Comparison of ENCODE assay signal across 8 cellular contexts in genomic region chrX:12977761-12978204, GRCh38. TPM values are rescaled to one million over a fixed set of nuclear protein-coding genes. Genes with fewer than 3 reads are reported as not detected.
A peak's percentile ranks its signal among the peaks of the same experiment; 100 is the strongest.
DNase-seq lines count a peak whose midpoint lies in the region; ATAC-seq, FAIRE-seq and TF ChIP-seq lines count a peak whose summit lies in the region.

No MANE protein-coding gene starts in this region.

- no peaks in the 10 kb centered on the region for H3K79me2 ChIP-seq in parathyroid adenoma

- H3K27ac ChIP-seq in A549 (peak overlapping the region; percentile 97 to 99), colonic mucosa (peak overlapping the region; percentile 92), parathyroid adenoma (no peak overlapping the region)

- H3K36me3 Mint-ChIP-seq in IgD-negative memory B cell = peaks cover 13% of the 10 kb centered on the region

- H3K9me3 ChIP-seq in A549 (no peaks in the 10 kb centered on the region), colonic mucosa (no peaks in the 10 kb centered on the region), parathyroid adenoma (ENCODE audit: control insufficient read depth, low read length) (no peaks in the 10 kb centered on the region)

- peak overlapping the region; percentile 97 to 98 (median 98) for H3K4me3 Mint-ChIP-seq in IgD-negative memory B cell

- DNase-seq in A549 (ENCODE audit: low read depth in 1 of 2, low spot score in 1 of 2) = no peak
- DNase-seq in colonic mucosa = no peak
- no peak for DNase-seq in HEK293T (ENCODE audit: extremely low spot score)
- no peak for DNase-seq in activated CD4-positive, alpha-beta T cell treated with anti-CD3 and anti-CD28 coated beads for 48 hours
- no peak for DNase-seq in NCI-H1092 (lab: John Stamatoyannopoulos, UW)

- TF ChIP-seq EP300 in A549 (IDR thresholded peaks at IDR 0.05) = no peak

- peaks cover 0 to 6% (median 0%) of the 10 kb centered on the region in 3 donors for H3K9me3 Mint-ChIP-seq in IgD-negative memory B cell

- CTCF ChIA-PET in A549 (lab: Yijun Ruan, JAX) (interaction anchor here (1.2 to 4.1 kb wide), 4 partner anchors 27 to 510 kb away, joined by 4 to 14 read pairs (median 10); no protein-coding TSS in a partner anchor), HEK293T (lab: Yijun Ruan, JAX) (no interaction called here)

- H3K4me1 ChIP-seq in A549 = peaks cover 30% of the 10 kb centered on the region
- H3K4me1 ChIP-seq in colonic mucosa = no peaks in the 10 kb centered on the region
- H3K4me1 ChIP-seq in parathyroid adenoma = no peaks in the 10 kb centered on the region

- no peak for TF ChIP-seq POLR2A in A549 (IDR thresholded peaks at IDR 0.05; ENCODE audit: low read length)

- no peaks in the 10 kb centered on the region for H3K27me3 ChIP-seq in colonic mucosa
- H3K27me3 ChIP-seq in parathyroid adenoma (ENCODE audit: control insufficient read depth, insufficient read depth, low read length) = no peaks in the 10 kb centered on the region

- ATAC-seq in A549 (no peak), GM19395 (IDR thresholded peaks at IDR 0.05; ENCODE audit: unreplicated experiment) (peak; percentile 4)

- H3K4me2 ChIP-seq in A549 = peak overlapping the region; percentile 91
- H3K4me2 ChIP-seq in parathyroid adenoma (ENCODE audit: low read length) = no peak overlapping the region

- FAIRE-seq in A549 (lab: Jason Lieb, UNC) = no peak

- TF ChIP-seq RAD21 in A549 (conservative IDR thresholded peaks at IDR 0.05 in 1 of 2, IDR thresholded peaks at IDR 0.05 in 1 of 2) = no peak

- H3K4me3 ChIP-seq in A549 (peak overlapping the region; percentile 94), colonic mucosa (peak overlapping the region; percentile 61), parathyroid adenoma (ENCODE audit: low read depth, low read length) (peak overlapping the region; percentile 11)

- peak overlapping the region; percentile 96 to 98 (median 97) for H3K27ac Mint-ChIP-seq in IgD-negative memory B cell

- H3K27me3 Mint-ChIP-seq in IgD-negative memory B cell = peaks cover 16% of the 10 kb centered on the region

- peaks cover 29 to 57% (median 42%) of the 10 kb centered on the region in 3 donors for H3K4me1 Mint-ChIP-seq in IgD-negative memory B cell

- POLR2A ChIA-PET in A549 (lab: Yijun Ruan, JAX) = interaction anchor here (0.8 to 2.3 kb wide), 16 partner anchors 9 to 512 kb away, joined by 3 to 39 read pairs (median 4); no protein-coding TSS in a partner anchor
- POLR2A ChIA-PET in HEK293T (lab: Yijun Ruan, JAX) = interaction anchor here (0.6 kb wide), 1 partner anchor 510 kb away, joined by 3 read pairs; no protein-coding TSS in a partner anchor

- TF ChIP-seq CTCF in A549 (IDR thresholded peaks at IDR 0.05) (no peak), colonic mucosa (IDR thresholded peaks at IDR 0.05) (no peak), parathyroid adenoma (IDR thresholded peaks at IDR 0.05) (no peak)

- no peak overlapping the region for H2AFZ ChIP-seq in parathyroid adenoma

- H3K9ac ChIP-seq in colonic mucosa (ENCODE audit: low read depth in 2 of 2, low read length in 2 of 2) (peak overlapping the region in 1 of 2 donors; percentile 77), parathyroid adenoma (no peak overlapping the region)

- 2% methylated on average over 9 of the region's 9 CpGs for WGBS in A549 (ENCODE audit: missing lambda C conversion rate)

- intact Hi-C loops in colonic mucosa (cut with DNase I) = loop anchor here (10.0 kb wide), 1 partner anchor 107 kb away; no protein-coding TSS in a partner anchor

- no peaks in the 10 kb centered on the region for H3K36me3 ChIP-seq in colonic mucosa
- no peaks in the 10 kb centered on the region for H3K36me3 ChIP-seq in parathyroid adenoma (ENCODE audit: control insufficient read depth, insufficient read depth, low read length)

TF ChIP-seq in A549, 52 proteins besides CTCF, POLR2A, EP300 and RAD21 (continues in another document):
- no peak for TF ChIP-seq HOXB5 (CRISPR knock-in tag; IDR thresholded peaks at IDR 0.05)
- no peak for TF ChIP-seq ATOH8 (CRISPR knock-in tag; IDR thresholded peaks at IDR 0.05; ENCODE audit: low read depth)
- no peak for TF ChIP-seq KDM1A (IDR thresholded peaks at IDR 0.05; ENCODE audit: low read depth)
- TF ChIP-seq PHF8 (IDR thresholded peaks at IDR 0.05; ENCODE audit: borderline replicate concordance, low read depth) = no peak
- TF ChIP-seq CHD2 (IDR thresholded peaks at IDR 0.05; ENCODE audit: low read length, partially characterized antibody) = no peak
- TF ChIP-seq BHLHE40 (IDR thresholded peaks at IDR 0.05; ENCODE audit: low read depth, low read length) = no peak
- no peak for TF ChIP-seq JUNB (IDR thresholded peaks at IDR 0.05)
- no peak for TF ChIP-seq TFCP2L1 (CRISPR knock-in tag; IDR thresholded peaks at IDR 0.05)
- TF ChIP-seq CHD4 (IDR thresholded peaks at IDR 0.05; ENCODE audit: borderline replicate concordance) = no peak
- TF ChIP-seq ZNF302 (CRISPR knock-in tag; IDR thresholded peaks at IDR 0.05) = no peak
- TF ChIP-seq, protein P1, sequence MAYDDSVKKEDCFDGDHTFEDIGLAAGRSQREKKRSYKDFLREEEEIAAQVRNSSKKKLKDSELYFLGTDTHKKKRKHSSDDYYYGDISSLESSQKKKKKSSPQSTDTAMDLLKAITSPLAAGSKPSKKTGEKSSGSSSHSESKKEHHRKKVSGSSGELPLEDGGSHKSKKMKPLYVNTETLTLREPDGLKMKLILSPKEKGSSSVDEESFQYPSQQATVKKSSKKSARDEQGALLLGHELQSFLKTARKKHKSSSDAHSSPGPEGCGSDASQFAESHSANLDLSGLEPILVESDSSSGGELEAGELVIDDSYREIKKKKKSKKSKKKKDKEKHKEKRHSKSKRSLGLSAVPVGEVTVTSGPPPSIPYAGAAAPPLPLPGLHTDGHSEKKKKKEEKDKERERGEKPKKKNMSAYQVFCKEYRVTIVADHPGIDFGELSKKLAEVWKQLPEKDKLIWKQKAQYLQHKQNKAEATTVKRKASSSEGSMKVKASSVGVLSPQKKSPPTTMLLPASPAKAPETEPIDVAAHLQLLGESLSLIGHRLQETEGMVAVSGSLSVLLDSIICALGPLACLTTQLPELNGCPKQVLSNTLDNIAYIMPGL (CRISPR knock-in tag; IDR thresholded peaks at IDR 0.05; ENCODE audit: borderline replicate concordance) = peak; percentile 83; the same call in 1 of the 2 replicates
- TF ChIP-seq POLR2AphosphoS2 (conservative IDR thresholded peaks at IDR 0.05; ENCODE audit: low read length) = no peak; the same call in 1 of the 2 replicates
- TF ChIP-seq ZC3H11A (IDR thresholded peaks at IDR 0.05) = no peak
- TF ChIP-seq TP53 (CRISPR knock-in tag; IDR thresholded peaks at IDR 0.05) = no peak; the same call in none of the 2 replicates

TF ChIP-seq in HEK293T, 16 proteins besides CTCF, POLR2A, EP300 and RAD21:
- TF ChIP-seq HDGF (IDR thresholded peaks at IDR 0.05; ENCODE audit: borderline replicate concordance) (no peak), FOXA1 (IDR thresholded peaks at IDR 0.05) (no peak), FOXM1 (IDR thresholded peaks at IDR 0.05; ENCODE audit: borderline replicate concordance) (no peak), ARNT (IDR thresholded peaks at IDR 0.05) (no peak), ELF4 (IDR thresholded peaks at IDR 0.05) (no peak), ZNF384 (IDR thresholded peaks at IDR 0.05) (no peak), FOXK2 (IDR thresholded peaks at IDR 0.05) (no peak), CTBP1 (IDR thresholded peaks at IDR 0.05; ENCODE audit: borderline replicate concordance) (no peak), NFRKB (IDR thresholded peaks at IDR 0.05) (no peak), L3MBTL2 (conservative IDR thresholded peaks at IDR 0.05) (no peak), LEF1 (IDR thresholded peaks at IDR 0.05; ENCODE audit: borderline replicate concordance) (no peak), SUZ12 (IDR thresholded peaks at IDR 0.05) (no peak), SP1 (IDR thresholded peaks at IDR 0.05) (no peak), TARDBP (IDR thresholded peaks at IDR 0.05) (no peak), BHLHE40 (IDR thresholded peaks at IDR 0.05; ENCODE audit: borderline replicate concordance) (no peak)
- TF ChIP-seq, protein P2, sequence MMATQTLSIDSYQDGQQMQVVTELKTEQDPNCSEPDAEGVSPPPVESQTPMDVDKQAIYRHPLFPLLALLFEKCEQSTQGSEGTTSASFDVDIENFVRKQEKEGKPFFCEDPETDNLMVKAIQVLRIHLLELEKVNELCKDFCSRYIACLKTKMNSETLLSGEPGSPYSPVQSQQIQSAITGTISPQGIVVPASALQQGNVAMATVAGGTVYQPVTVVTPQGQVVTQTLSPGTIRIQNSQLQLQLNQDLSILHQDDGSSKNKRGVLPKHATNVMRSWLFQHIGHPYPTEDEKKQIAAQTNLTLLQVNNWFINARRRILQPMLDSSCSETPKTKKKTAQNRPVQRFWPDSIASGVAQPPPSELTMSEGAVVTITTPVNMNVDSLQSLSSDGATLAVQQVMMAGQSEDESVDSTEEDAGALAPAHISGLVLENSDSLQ (IDR thresholded peaks at IDR 0.05) = no peak

RNA-seq across cellular contexts. Expression of gene TMSB4X, which starts 2.9 kb away (rescaled TPM):
- polyA plus RNA-seq in A549 (2011; rRNA removed) = 3,130 and 3,742 TPM in 2 replicates
- polyA plus RNA-seq in A549 (2012; cell fraction: cytosol; rRNA removed) = 3,096 and 3,118 TPM in 2 replicates
- 460 and 1,554 TPM in 2 replicates for polyA plus RNA-seq in A549 (2012; cell fraction: nucleus; rRNA removed)
- 6,622 to 7,955 TPM (median 7,447 TPM) in 3 replicates for polyA plus RNA-seq in A549 (2017; fragmentation: RNase III; extraction: RNeasy Plus Mini Kit Qiagen cat#74134 plus additional on column Dnase treatment)
- polyA minus RNA-seq in A549 (2011; rRNA and poly(A)+ RNA removed) = 852 and 1,226 TPM in 2 replicates
- polyA plus RNA-seq in IgD-negative memory B cell = 19,114 TPM
- 1,000 to 10,000 TPM; 3,844 to 4,288 TPM for total RNA-seq in colonic mucosa

Comparison
In these comparisons a context has a peak if more than half of its experiments do, and no peak if none do; other contexts are left out.
1. H3K4me3 ChIP-seq: peak in every context shown above with its lines; median percentile 94 in A549; 61 in colonic mucosa; 11 in parathyroid adenoma.